ENCODE assay signal across 8 cellular contexts in genomic region chr7:55534916-55535636, GRCh38. TPM values are rescaled to one million over a fixed set of nuclear protein-coding genes. Genes with fewer than 3 reads are reported as not detected.
DNase-seq lines count a peak whose midpoint lies in the region; ATAC-seq, FAIRE-seq and TF ChIP-seq lines count a peak whose summit lies in the region.

No MANE protein-coding gene starts in this region.

- no peaks in the 10 kb centered on the region for H3K27me3 Mint-ChIP-seq in activated CD4-positive, alpha-beta T cell treated with anti-CD3 and anti-CD28 coated beads for 36 hours
- no peaks in the 10 kb centered on the region for H3K27me3 Mint-ChIP-seq in chondrocyte (ENCODE audit: low read depth)
- H3K27me3 Mint-ChIP-seq in stimulated activated naive CD8-positive, alpha-beta T cell treated with anti-CD3 and anti-CD28 coated beads, Interleukin-15, amount 100 ng/mL, for 72 hours = no peaks in the 10 kb centered on the region

- H3K9me3 Mint-ChIP-seq in activated CD4-positive, alpha-beta T cell treated with anti-CD3 and anti-CD28 coated beads for 36 hours (ENCODE audit: low read depth) = no peaks in the 10 kb centered on the region
- no peaks in the 10 kb centered on the region for H3K9me3 Mint-ChIP-seq in chondrocyte (ENCODE audit: low read depth)
- H3K9me3 Mint-ChIP-seq in stimulated activated naive CD8-positive, alpha-beta T cell treated with anti-CD3 and anti-CD28 coated beads, Interleukin-15, amount 100 ng/mL, for 72 hours = no peaks in the 10 kb centered on the region

- peak overlapping the region; percentile 93 for H3K27ac Mint-ChIP-seq in activated CD4-positive, alpha-beta T cell treated with anti-CD3 and anti-CD28 coated beads for 36 hours
- peak overlapping the region; percentile 97 for H3K27ac Mint-ChIP-seq in chondrocyte (ENCODE audit: unreplicated experiment)
- H3K27ac Mint-ChIP-seq in stimulated activated naive CD8-positive, alpha-beta T cell treated with anti-CD3 and anti-CD28 coated beads, Interleukin-15, amount 100 ng/mL, for 72 hours = peak overlapping the region; percentile 93 to 94

- H3K4me2 ChIP-seq in MM.1S (ENCODE audit: low read depth, low read length) = peak overlapping the region; percentile 62

- H3K9ac ChIP-seq in MM.1S (ENCODE audit: low read length) (peak overlapping the region; percentile 93), kidney (ENCODE audit: low read length in 2 of 2) (no peak overlapping the region)

- POLR2A ChIA-PET in activated CD4-positive, alpha-beta T cell treated with anti-CD3 and anti-CD28 coated beads for 36 hours (lab: Charles Lee) = interaction anchor here (0.8 to 5.2 kb wide), 12 partner anchors 10 to 226 kb away, joined by 3 to 67 read pairs (median 6); partner anchors contain the start of gene VOPP1

- CTCF ChIA-PET in activated CD4-positive, alpha-beta T cell treated with anti-CD3 and anti-CD28 coated beads for 36 hours (lab: Charles Lee) = interaction anchor here (0.7 to 2.2 kb wide), 15 partner anchors 10 to 119 kb away, joined by 3 to 11 read pairs (median 5); no protein-coding TSS in a partner anchor

- H3K27ac ChIP-seq in MM.1S (ENCODE audit: low read length) = peak overlapping the region; percentile 99
- H3K27ac ChIP-seq in kidney (ENCODE audit: low read depth in 2 of 2, low read length in 2 of 2) = no peak overlapping the region

- no peaks in the 10 kb centered on the region for H4K20me1 ChIP-seq in MM.1S (ENCODE audit: insufficient read depth, low read length)

- no peak for TF ChIP-seq CTCF in MM.1S (IDR thresholded peaks at IDR 0.05; ENCODE audit: low read length)
- no peak for TF ChIP-seq CTCF in chondrocyte (IDR thresholded peaks at IDR 0.05)
- TF ChIP-seq CTCF in GM10266 (IDR thresholded peaks at IDR 0.05; ENCODE audit: control insufficient read depth, insufficient read depth, low read depth, missing control alignments) = no peak
- TF ChIP-seq CTCF in kidney (IDR thresholded peaks at IDR 0.05; ENCODE audit: borderline replicate concordance, extremely low read depth, insufficient read depth) = no peak

- ATAC-seq in activated CD4-positive, alpha-beta T cell treated with anti-CD3 and anti-CD28 coated beads for 36 hours = peak; percentile 1
- ATAC-seq in stimulated activated naive CD8-positive, alpha-beta T cell treated with anti-CD3 and anti-CD28 coated beads, Interleukin-15, amount 100 ng/mL, for 72 hours = no peak
- ATAC-seq in GM18502 (IDR thresholded peaks at IDR 0.05; ENCODE audit: poor library complexity, unreplicated experiment) = no peak

- no peak for DNase-seq in activated CD4-positive, alpha-beta T cell treated with anti-CD3 and anti-CD28 coated beads for 36 hours
- DNase-seq in activated CD4-positive, alpha-beta T cell treated with anti-CD3 and anti-CD28 coated beads for 1 hour = no peak
- peak; percentile 56 for DNase-seq in MM.1S
- DNase-seq in chondrocyte (ENCODE audit: low spot score) = no peak
- DNase-seq in stimulated activated naive CD8-positive, alpha-beta T cell treated with anti-CD3 and anti-CD28 coated beads, Interleukin-15, amount 100 ng/mL, for 72 hours = no peak
- no peak for DNase-seq in GM10266 (ENCODE audit: extremely low spot score)
- no peak for DNase-seq in kidney

- intact Hi-C loops in activated CD4-positive, alpha-beta T cell treated with anti-CD3 and anti-CD28 coated beads for 36 hours (cut with DNase I, micrococcal nuclease) = loop anchor here (1.0 to 5.0 kb wide), 15 partner anchors 9 to 778 kb away; partner anchors contain the start of genes CCT6A (in 1 of the 2), LANCL2 (in 1 of the 2), PSPH (in 1 of the 2) and SEC61G (in 1 of the 2)
- intact Hi-C loops in kidney (cut with DNase I) = no loop called here

- peaks cover 34% of the 10 kb centered on the region for H3K36me3 Mint-ChIP-seq in activated CD4-positive, alpha-beta T cell treated with anti-CD3 and anti-CD28 coated beads for 36 hours (ENCODE audit: low read depth)
- H3K36me3 Mint-ChIP-seq in chondrocyte (ENCODE audit: low read depth) = no peaks in the 10 kb centered on the region

- H3K9me3 ChIP-seq in MM.1S (replicated peaks; ENCODE audit: insufficient read depth, low read length) (no peaks in the 10 kb centered on the region), kidney (ENCODE audit: control insufficient read depth in 1 of 2, low read length in 2 of 2) (no peaks in the 10 kb centered on the region)

- H3F3A ChIP-seq in MM.1S (ENCODE audit: insufficient read depth, low read length) = peaks cover 67% of the 10 kb centered on the region

- H2AFZ ChIP-seq in MM.1S (ENCODE audit: low read length) = no peak overlapping the region

- H3K4me1 ChIP-seq in MM.1S (ENCODE audit: low read length) = peaks cover 77% of the 10 kb centered on the region
- peaks cover 20 to 26% of the 10 kb centered on the region in 2 donors for H3K4me1 ChIP-seq in kidney (ENCODE audit: control insufficient read depth in 1 of 2, insufficient read depth in 1 of 2, low read depth in 1 of 2, low read length in 2 of 2)

- peak overlapping the region; percentile 53 for H3K4me3 ChIP-seq in MM.1S (ENCODE audit: low read length)
- no peak overlapping the region for H3K4me3 ChIP-seq in kidney (ENCODE audit: low read length in 2 of 2)

- H3K27me3 ChIP-seq in MM.1S (replicated peaks; ENCODE audit: insufficient read depth, low read length) = no peaks in the 10 kb centered on the region

- no peaks in the 10 kb centered on the region for H3K9me2 ChIP-seq in MM.1S (replicated peaks; ENCODE audit: insufficient read depth, low read length)

- FAIRE-seq in kidney (lab: Jason Lieb, UNC) = no peak

- H3K4me1 Mint-ChIP-seq in activated CD4-positive, alpha-beta T cell treated with anti-CD3 and anti-CD28 coated beads for 36 hours = peaks cover 95% of the 10 kb centered on the region
- peaks cover 73% of the 10 kb centered on the region for H3K4me1 Mint-ChIP-seq in chondrocyte (ENCODE audit: low read depth)
- peaks cover 91% of the 10 kb centered on the region for H3K4me1 Mint-ChIP-seq in stimulated activated naive CD8-positive, alpha-beta T cell treated with anti-CD3 and anti-CD28 coated beads, Interleukin-15, amount 100 ng/mL, for 72 hours

- H3K79me2 ChIP-seq in MM.1S (ENCODE audit: low read length) = peaks cover 71% of the 10 kb centered on the region

- peak overlapping the region; percentile 37 for H3K4me3 Mint-ChIP-seq in activated CD4-positive, alpha-beta T cell treated with anti-CD3 and anti-CD28 coated beads for 36 hours
- H3K4me3 Mint-ChIP-seq in chondrocyte (ENCODE audit: unreplicated experiment) = no peak overlapping the region
- H3K4me3 Mint-ChIP-seq in stimulated activated naive CD8-positive, alpha-beta T cell treated with anti-CD3 and anti-CD28 coated beads, Interleukin-15, amount 100 ng/mL, for 72 hours = peak overlapping the region; percentile 77 to 81

- H3K36me3 ChIP-seq in MM.1S (replicated peaks; ENCODE audit: insufficient read depth, low read length) = no peaks in the 10 kb centered on the region; the same call in 1 of the 2 replicates
- no peaks in the 10 kb centered on the region for H3K36me3 ChIP-seq in kidney (ENCODE audit: control insufficient read depth in 1 of 2, insufficient read depth in 2 of 2, low read length in 2 of 2)

RNA-seq across cellular contexts. Expression of gene VOPP1, which starts 37.2 kb away (rescaled TPM):
- total RNA-seq in activated CD4-positive, alpha-beta T cell treated with anti-CD3 and anti-CD28 coated beads for 36 hours = 10 to 100 TPM; 63.7 to 64.2 TPM
- 69.2 to 78.5 TPM (median 71.6 TPM) in 3 replicates for total RNA-seq in chondrocyte
- total RNA-seq in kidney = 98.7 TPM
- polyA plus RNA-seq in kidney (ENCODE audit: insufficient read depth, low read depth, low replicate concordance) = 47.3 TPM
